ENCODE assay signal across 19 cellular contexts in genomic region chr10:33860994-33861393, GRCh38.
"Had no signal": no experiment of that assay in that cellular context is flagged by ENCODE, and none has a peak within 500 bp of the region (broad histone marks: within the 10 kb centered on the region; RNA-seq: fewer than 3 reads in every experiment).

No MANE protein-coding gene starts in this region.

- H3K9me3 ChIP-seq: body of pancreas, mucosa of descending colon, prostate gland, spleen, thoracic aorta had no signal

- H3K4me2 ChIP-seq: hepatocyte had no signal

- H3K4me1 ChIP-seq: body of pancreas, prostate gland had no signal

- H3K4me3 ChIP-seq: body of pancreas, hepatocyte, mucosa of descending colon, prostate gland, spleen, thoracic aorta had no signal

- H3K27ac ChIP-seq: body of pancreas, hepatocyte, prostate gland, spleen, thoracic aorta had no signal

- FAIRE-seq: keratinocyte had no signal

- H3K36me3 ChIP-seq: prostate gland, spleen, thoracic aorta had no signal

- H2AFZ ChIP-seq: hepatocyte had no signal

- DNase-seq: activated CD4-positive, alpha-beta T cell treated with anti-CD3 and anti-CD28 coated beads, Interleukin-2, amount 10 ng/mL, durations not matched to agents 24 days and 14 days; activated CD8-positive, alpha-beta memory T cell treated with anti-CD3 and anti-CD28 coated beads, Interleukin-2, amount 50 U/mL, for 4 hours; activated CD8-positive, alpha-beta T cell treated with anti-CD3 and anti-CD28 coated beads, Interleukin-2, amount 10 ng/mL, durations not matched to agents 7 days and 5 days; activated gamma-delta T cell; activated T-cell treated with anti-CD3 and anti-CD28 coated beads, Interleukin-2, amount 50 U/mL, for 48 hours; amniotic stem cell; body of pancreas; central memory CD4-positive, alpha-beta T cell; cortex of kidney; effector CD4-positive, alpha-beta T cell; left ventricle myocardium superior; mucosa of descending colon; naive thymus-derived CD8-positive, alpha-beta T cell; spleen; stimulated activated naive CD8-positive, alpha-beta T cell treated with anti-CD3 and anti-CD28 coated beads, Interleukin-15, amount 100 ng/mL, for 72 hours had no signal

- H3K27me3 ChIP-seq: body of pancreas, hepatocyte, spleen had no signal
